Comparison of ENCODE assay signal across 15 cellular contexts in genomic region chr13:24004971-24005370, GRCh38.
"Had no signal": no experiment of that assay in that cellular context is flagged by ENCODE, and none has a peak within 500 bp of the region (broad histone marks: within the 10 kb centered on the region; RNA-seq: fewer than 3 reads in every experiment).

No MANE protein-coding gene starts in this region.

- H3K9me3 ChIP-seq: left ventricle myocardium inferior, thoracic aorta had no signal

- ATAC-seq: activated CD8-positive, alpha-beta T cell treated with anti-CD3 and anti-CD28 coated beads for 36 hours; activated naive CD4-positive, alpha-beta T cell treated with anti-CD3 and anti-CD28 coated beads, Interleukin-2, amount 50 U/mL, for 72 hours; activated T-cell treated with anti-CD3 and anti-CD28 coated beads, Interleukin-2, amount 50 U/mL, for 72 hours; stimulated activated naive CD8-positive, alpha-beta T cell treated with anti-CD3 and anti-CD28 coated beads, Interleukin-15, Interleukin-2, amounts not matched to agents 100 U/mL and 50 U/mL, for 24 hours had no signal

- H3K4me3 ChIP-seq: left ventricle myocardium inferior, thoracic aorta had no signal

- FAIRE-seq: kidney had no signal

- H3K4me1 ChIP-seq: left ventricle myocardium inferior had no signal

- DNase-seq: activated B cell treated with CpG ODN at 0.5 μM for 24 hours; activated CD4-positive, alpha-beta T cell treated with anti-CD3 and anti-CD28 coated beads for 48 hours; activated CD8-positive, alpha-beta memory T cell treated with anti-CD3 and anti-CD28 coated beads, Interleukin-2, amount 50 U/mL, for 48 hours; activated CD8-positive, alpha-beta T cell treated with anti-CD3 and anti-CD28 coated beads for 36 hours; activated gamma-delta T cell; activated T-cell treated with anti-CD3 and anti-CD28 coated beads, Interleukin-2, amount 50 U/mL, for 72 hours; amniotic stem cell; kidney; left ventricle myocardium inferior; mesendoderm; nephron progenitor cell; stimulated activated naive CD8-positive, alpha-beta T cell treated with anti-CD3 and anti-CD28 coated beads, Interleukin-15, Interleukin-2, amounts not matched to agents 100 U/mL and 50 U/mL, for 24 hours; T-helper 2 cell had no signal

- H3K36me3 ChIP-seq: left ventricle myocardium inferior, thoracic aorta had no signal

- H3K27ac ChIP-seq: left ventricle myocardium inferior, thoracic aorta had no signal
